11 cellular contexts compared by ENCODE assay signal in the genomic region with DNA sequence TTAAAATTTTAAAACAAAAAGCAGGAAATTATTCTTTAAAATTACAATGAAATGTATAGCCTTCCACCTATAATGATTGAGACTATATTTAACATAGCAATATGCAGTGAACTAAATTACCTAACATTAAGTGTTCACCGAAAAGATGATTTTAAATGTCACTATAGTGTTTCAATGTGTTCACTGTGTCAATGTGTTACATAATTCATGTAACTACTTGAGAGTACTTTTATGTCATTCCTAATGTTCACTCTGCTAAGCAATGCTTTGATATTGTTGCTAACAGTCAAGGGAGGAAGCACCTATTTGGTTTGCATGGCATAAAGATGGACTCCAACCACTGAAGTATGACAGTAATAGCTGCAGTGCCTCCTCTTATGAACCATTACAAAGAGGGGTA.
"Had no signal": no experiment of that assay in that cellular context is flagged by ENCODE, and none has a peak within 500 bp of the region (broad histone marks: within the 10 kb centered on the region; RNA-seq: fewer than 3 reads in every experiment).

No MANE protein-coding gene starts in this region.

- H3K27ac ChIP-seq: GM23248 had no signal

- H3K4me3 ChIP-seq: GM23248, GM23338, HAP-1 had no signal

- H3K36me3 ChIP-seq: HAP-1 had no signal

- FAIRE-seq: H1, H54 had no signal

- ATAC-seq: GM23338, HCT116 had no signal

- H3K4me2 ChIP-seq: GM23338 had no signal

- DNase-seq: GM23248, GOT3, H7, H9, HCEC 1CT, HFFc6 had no signal

- H2AFZ ChIP-seq: GM23248, GM23338 had no signal

- H3K9me3 ChIP-seq: HAP-1 had no signal

- H3K9ac ChIP-seq: GM23248 had no signal
